ENCODE assay signal across 8 cellular contexts in genomic region chr17:60677308-60678117, GRCh38. TPM values are rescaled to one million over a fixed set of nuclear protein-coding genes. Genes with fewer than 3 reads are reported as not detected.
DNase-seq lines count a peak whose midpoint lies in the region; ATAC-seq and TF ChIP-seq lines count a peak whose summit lies in the region.

Gene BCAS3, plus strand, starts transcription at chr17:60677851.

- intact Hi-C loops in CD14-positive monocyte (cut with micrococcal nuclease) (loop anchor here in 1 of 2 donors (10.0 kb wide), 1 partner anchor 1247 kb away; the partner anchor contains the start of gene INTS2), lower leg skin (cut with DNase I; ENCODE audit: low total_unique reads) (no loop called here)

- H3K27ac Mint-ChIP-seq in CD14-positive monocyte: peak within 1 kb of the TSS; percentile 95 to 99 (median 97)

- H3K4me3 Mint-ChIP-seq in CD14-positive monocyte: peak within 1 kb of the TSS; percentile 98

- H3K36me3 Mint-ChIP-seq in CD14-positive monocyte: peaks cover 2 to 14% of the 10 kb centered on the region in 2 donors

- WGBS in lower leg skin, 2 donors: 0% methylated on average over 48 to 50 of the region's 51 CpGs

- TF ChIP-seq POLR2A in lower leg skin (IDR thresholded peaks at IDR 0.05): no peak

- peaks cover 0 to 4% (median 3%) of the 10 kb centered on the region in 3 donors for H3K27me3 Mint-ChIP-seq in CD14-positive monocyte (ENCODE audit: low read depth in 3 of 3)

- TF ChIP-seq CTCF in CD14-positive monocyte (IDR thresholded peaks at IDR 0.05): no peak
- TF ChIP-seq CTCF in lower leg skin (IDR thresholded peaks at IDR 0.05): peak in 1 of 3 donors; percentile 38

- ATAC-seq in GM19397 (IDR thresholded peaks at IDR 0.05; ENCODE audit: unreplicated experiment): peak; percentile 95
- peak; percentile 98 for ATAC-seq in HG03571 (IDR thresholded peaks at IDR 0.05; ENCODE audit: unreplicated experiment)

- peak within 1 kb of the TSS; percentile 86 for H3K4me3 ChIP-seq in lower leg skin (ENCODE audit: low read depth, poor library complexity, severe bottlenecking)

- H3K4me1 Mint-ChIP-seq in CD14-positive monocyte: peaks cover 15% of the 10 kb centered on the region

- H3K9me3 Mint-ChIP-seq in CD14-positive monocyte: peaks cover 0 to 9% (median 7%) of the 10 kb centered on the region in 7 donors

- peak; percentile 98 for DNase-seq in CD14-positive monocyte (ENCODE audit: low spot score)
- peak; percentile 100 for DNase-seq in NCI-H82 (lab: John Stamatoyannopoulos, UW)
- peak; percentile 94 to 98 for DNase-seq in activated CD4-positive, alpha-beta T cell treated with anti-CD3 and anti-CD28 coated beads, Interleukin-2, amount 50 U/mL, for 48 hours
- peak; percentile 100 for DNase-seq in ecto neural progenitor cell (ENCODE audit: low spot score)
- DNase-seq in lower leg skin (ENCODE audit: low spot score in 2 of 2): peak; percentile 99 to 100
- DNase-seq in stimulated activated CD4-positive, alpha-beta T cell treated with anti-CD3 and anti-CD28 coated beads, Interleukin-4, amount 100 ng/mL, for 48 hours (ENCODE audit: low read depth in 2 of 2): peak; percentile 86 to 96

RNA-seq across cellular contexts. Expression of gene BCAS3, which starts in this region (rescaled TPM):
- polyA plus RNA-seq in CD14-positive monocyte: 10 to 100 TPM; 14.7 to 19.1 TPM
- 10 to 100 TPM; 42.1 to 84.7 (median 54.1) TPM for total RNA-seq in lower leg skin

Comparison
In these comparisons a context has a peak if more than half of its experiments do, and no peak if none do; other contexts are left out.
1. Peak in every context shown above with its lines: DNase-seq, ATAC-seq and H3K4me3 ChIP-seq.